ENCODE assay signal across 18 cellular contexts in genomic region chr15:61916104-61916503, GRCh38.
DNase-seq lines count a peak whose midpoint lies in the region; ATAC-seq and TF ChIP-seq lines count a peak whose summit lies in the region.
"Had no signal": no experiment of that assay in that cellular context is flagged by ENCODE, and none has a peak within 500 bp of the region (broad histone marks: within the 10 kb centered on the region; RNA-seq: fewer than 3 reads in every experiment).

No MANE protein-coding gene starts in this region.

- peaks cover 82% of the 10 kb centered on the region for H3K36me3 Mint-ChIP-seq in CD4-positive, alpha-beta T cell (ENCODE audit: low read depth)

- no peak overlapping the region for H3K27ac ChIP-seq in A673 (ENCODE audit: low read depth, low read length, poor library complexity, severe bottlenecking)
- no peak overlapping the region for H3K27ac ChIP-seq in CD4-positive, alpha-beta T cell (ENCODE audit: low read depth, low read length)
- no peak overlapping the region for H3K27ac ChIP-seq in left lung
- H3K27ac ChIP-seq: BLaER1, prostate gland, stomach, uterus had no signal

- H3K4me3 ChIP-seq in A673 (ENCODE audit: low read depth, low read length, poor library complexity, severe bottlenecking), result no peak overlapping the region
- H3K4me3 ChIP-seq in left lung, result no peak overlapping the region
- H3K4me3 ChIP-seq: BLaER1, lung, prostate gland, stomach, uterus had no signal

- no peak overlapping the region for H3K27ac Mint-ChIP-seq in CD4-positive, alpha-beta T cell
- H3K27ac Mint-ChIP-seq: natural killer cell treated with Interleukin-12 subunit alpha and Interleukin-12 subunit beta and Interleukin-15 and Interleukin-18, amount 100 ng/mL, for 72 hours had no signal

- H3K4me1 ChIP-seq in A673 (ENCODE audit: insufficient read depth, low read length, poor library complexity, severe bottlenecking), result peaks cover 6% of the 10 kb centered on the region
- no peaks in the 10 kb centered on the region for H3K4me1 ChIP-seq in left lung
- H3K4me1 ChIP-seq: BLaER1, prostate gland, uterus had no signal

- ATAC-seq in CD4-positive, alpha-beta T cell (ENCODE audit: poor library complexity), result no peak
- ATAC-seq in left lung, result no peak
- ATAC-seq: natural killer cell treated with Interleukin-12 subunit alpha and Interleukin-12 subunit beta and Interleukin-15 and Interleukin-18, amount 100 ng/mL, for 72 hours had no signal

- no peaks in the 10 kb centered on the region for H3K9me3 Mint-ChIP-seq in CD4-positive, alpha-beta T cell
- H3K9me3 Mint-ChIP-seq: natural killer cell treated with Interleukin-12 subunit alpha and Interleukin-12 subunit beta and Interleukin-15 and Interleukin-18, amount 100 ng/mL, for 72 hours had no signal

- H3K36me3 ChIP-seq in A673 (ENCODE audit: insufficient read depth, low read length, poor library complexity, severe bottlenecking) (peaks cover 13% of the 10 kb centered on the region), left lung (peaks cover 0 to 86% of the 10 kb centered on the region in 2 donors)
- H3K36me3 ChIP-seq: uterus had no signal

- POLR2A ChIA-PET in A673 (lab: Charles Lee; ENCODE audit: low non-redundant PET), result no interaction called here
- POLR2A ChIA-PET in CD4-positive, alpha-beta T cell (lab: Charles Lee), result no interaction called here
- POLR2A ChIA-PET in GM10248 (lab: Yijun Ruan, JAX), result no interaction called here

- H3K27me3 Mint-ChIP-seq in CD4-positive, alpha-beta T cell, result no peaks in the 10 kb centered on the region
- H3K27me3 Mint-ChIP-seq: natural killer cell treated with Interleukin-12 subunit alpha and Interleukin-12 subunit beta and Interleukin-15 and Interleukin-18, amount 100 ng/mL, for 72 hours had no signal

- H3K9me3 ChIP-seq in A673 (ENCODE audit: low read depth, low read length, poor library complexity, severe bottlenecking) (no peaks in the 10 kb centered on the region), left lung (no peaks in the 10 kb centered on the region)
- H3K9me3 ChIP-seq in CD4-positive, alpha-beta T cell (ENCODE audit: control insufficient read depth, low read length), result no peaks in the 10 kb centered on the region
- H3K9me3 ChIP-seq: BLaER1, prostate gland, stomach, uterus had no signal

- BruUV-seq in A673 (replicated peaks; lab: Mats Ljungman, UMichigan), result no TSS peak

- peak; percentile 65 for DNase-seq in A673 (ENCODE audit: low spot score)
- DNase-seq in COR-L47 (lab: John Stamatoyannopoulos, UW), result peak; percentile 17
- peak; percentile 12 for DNase-seq in NCI-H774 (lab: John Stamatoyannopoulos, UW)
- DNase-seq in fibroblast of peridontal ligament (ENCODE audit: extremely low read depth), result peak; percentile 29
- DNase-seq in CD4-positive, alpha-beta T cell, result no peak
- no peak for DNase-seq in left lung
- DNase-seq in GM10248 (ENCODE audit: extremely low spot score), result no peak
- no peak for DNase-seq in SIG-M5 (lab: John Stamatoyannopoulos, UW)
- DNase-seq: activated CD4-positive, alpha-beta T cell treated with anti-CD3 and anti-CD28 coated beads for 4 hours; activated naive CD4-positive, alpha-beta T cell treated with anti-CD3 and anti-CD28 coated beads, Interleukin-2, amount 50 U/mL, for 16 hours; effector CD4-positive, alpha-beta T cell; stomach; T-helper 9 cell; uterus had no signal

- no peak overlapping the region for H3K4me3 Mint-ChIP-seq in CD4-positive, alpha-beta T cell
- H3K4me3 Mint-ChIP-seq: natural killer cell treated with Interleukin-12 subunit alpha and Interleukin-12 subunit beta and Interleukin-15 and Interleukin-18, amount 100 ng/mL, for 72 hours had no signal

- no peaks in the 10 kb centered on the region for H3K4me1 Mint-ChIP-seq in CD4-positive, alpha-beta T cell (ENCODE audit: low read depth)

- CTCF ChIA-PET in A673 (lab: Charles Lee), result no interaction called here
- CTCF ChIA-PET in CD4-positive, alpha-beta T cell (lab: Charles Lee), result no interaction called here
- CTCF ChIA-PET in GM10248 (lab: Yijun Ruan, JAX), result no interaction called here

- intact Hi-C loops in A673 (cut with micrococcal nuclease; ENCODE audit: unreplicated experiment) (no loop called here), left lung (cut with DNase I) (no loop called here)
- intact Hi-C loops in CD4-positive, alpha-beta T cell (cut with DNase I, micrococcal nuclease), result loop anchor here in 1 of 2 experiments (5.0 kb wide), 1 partner anchor 41 kb away; no protein-coding TSS in a partner anchor

- H3K27me3 ChIP-seq in A673 (replicated peaks; ENCODE audit: insufficient read depth, low read depth, low read length, poor library complexity) (no peaks in the 10 kb centered on the region), left lung (no peaks in the 10 kb centered on the region)
- H3K27me3 ChIP-seq in CD4-positive, alpha-beta T cell (ENCODE audit: control insufficient read depth, insufficient read depth, low read length), result no peaks in the 10 kb centered on the region
- H3K27me3 ChIP-seq: BLaER1, stomach, uterus had no signal

- TF ChIP-seq CTCF in A673 (conservative IDR thresholded peaks at IDR 0.05; ENCODE audit: low read depth, low read length) (no peak), left lung (IDR thresholded peaks at IDR 0.05) (no peak), GM10248 (IDR thresholded peaks at IDR 0.05; ENCODE audit: control extremely low read depth, extremely low read depth, low read depth, missing control alignments) (no peak)
- no peak for TF ChIP-seq CTCF in CD4-positive, alpha-beta T cell (IDR thresholded peaks at IDR 0.05)

Comparison
In these comparisons a context has a peak if more than half of its experiments do, and no peak if none do; other contexts are left out.
1. DNase-seq: peak in A673 (single experiment), COR-L47 (single experiment), NCI-H774 (single experiment) and fibroblast of peridontal ligament (single experiment); none in CD4-positive, alpha-beta T cell (0 of 10), left lung (0 of 2), GM10248 (single experiment) and SIG-M5 (single experiment).